ENCODE assay signal across 8 cellular contexts in genomic region chr17:40418428-40418706, GRCh38. TPM values are rescaled to one million over a fixed set of nuclear protein-coding genes. Genes with fewer than 3 reads are reported as not detected.
DNase-seq lines count a peak whose midpoint lies in the region; ATAC-seq and TF ChIP-seq lines count a peak whose summit lies in the region.

No MANE protein-coding gene starts in this region.

- no peak for ATAC-seq in HG03378 (IDR thresholded peaks at IDR 0.05; ENCODE audit: unreplicated experiment)

- H3K36me3 Mint-ChIP-seq in Calu3 (ENCODE audit: insufficient read depth, unreplicated experiment) = peaks cover 63% of the 10 kb centered on the region
- H3K36me3 Mint-ChIP-seq in progenitor cell of endocrine pancreas (ENCODE audit: insufficient read depth) = no peaks in the 10 kb centered on the region

- CTCF ChIA-PET in Calu3 (lab: Charles Lee) = interaction anchor here (0.5 to 18.0 kb wide), 105 partner anchors 9 to 796 kb away, joined by 3 to 498 read pairs (median 9); partner anchors contain the start of genes CASC3, CSF3, GJD3 and GSDMB

- TF ChIP-seq POLR2A in Raji (IDR thresholded peaks at IDR 0.05; ENCODE audit: insufficient read depth, low read depth, low read length) = peak; percentile 22; the same call in 1 of the 2 replicates

- peak overlapping the region; percentile 81 for H3K4me3 ChIP-seq in fibroblast of villous mesenchyme (ENCODE audit: low read depth, low read length)

- H3K4me1 Mint-ChIP-seq in Calu3 (ENCODE audit: low read depth, unreplicated experiment) = peaks cover 42% of the 10 kb centered on the region
- peaks cover 16% of the 10 kb centered on the region for H3K4me1 Mint-ChIP-seq in progenitor cell of endocrine pancreas (ENCODE audit: low read depth)

- DNase-seq in Calu3 = no peak
- no peak for DNase-seq in fibroblast of villous mesenchyme (ENCODE audit: low read depth)
- no peak for DNase-seq in progenitor cell of endocrine pancreas (ENCODE audit: low spot score, unreplicated experiment)
- no peak for DNase-seq in NCI-H524 (lab: John Stamatoyannopoulos, UW)
- DNase-seq in cerebellar cortex (ENCODE audit: low spot score) = no peak
- no peak for DNase-seq in activated CD4-positive, alpha-beta T cell treated with anti-CD3 and anti-CD28 coated beads for 48 hours

- TSS peak; percentile 96 for BruUV-seq in Calu3 (replicated peaks; lab: Mats Ljungman, UMichigan)

- peak overlapping the region; percentile 94 for H3K27ac Mint-ChIP-seq in Calu3 (ENCODE audit: unreplicated experiment)
- H3K27ac Mint-ChIP-seq in progenitor cell of endocrine pancreas = peak overlapping the region; percentile 93

- TF ChIP-seq CTCF in Calu3 (IDR thresholded peaks at IDR 0.05; ENCODE audit: unreplicated experiment) (no peak), fibroblast of villous mesenchyme (IDR thresholded peaks at IDR 0.05; ENCODE audit: insufficient read depth, low read depth, low read length) (no peak), progenitor cell of endocrine pancreas (IDR thresholded peaks at IDR 0.05; ENCODE audit: unreplicated experiment) (no peak)

- no peaks in the 10 kb centered on the region for H3K27me3 Mint-ChIP-seq in Calu3 (ENCODE audit: unreplicated experiment)
- no peaks in the 10 kb centered on the region for H3K27me3 Mint-ChIP-seq in progenitor cell of endocrine pancreas

- H3K9me3 Mint-ChIP-seq in Calu3 (ENCODE audit: low read depth, unreplicated experiment) = no peaks in the 10 kb centered on the region
- H3K9me3 Mint-ChIP-seq in progenitor cell of endocrine pancreas (ENCODE audit: low read depth) = no peaks in the 10 kb centered on the region

- H3K4me3 Mint-ChIP-seq in Calu3 (ENCODE audit: low read depth, unreplicated experiment) (peak overlapping the region; percentile 96), progenitor cell of endocrine pancreas (ENCODE audit: low read depth) (peak overlapping the region; percentile 98)

- intact Hi-C loops in Calu3 (cut with micrococcal nuclease; ENCODE audit: unreplicated experiment) = loop anchor here (1.0 to 10.0 kb wide), 7 partner anchors 114 to 796 kb away; partner anchors contain the start of genes ERBB2, LRRC3C, ORMDL3 and PSMD3

RNA-seq across cellular contexts. Expression of gene TOP2A, which starts 0.7 kb away (rescaled TPM):
- total RNA-seq in Calu3 (2022) (1,389 and 1,672 TPM in 2 replicates), fibroblast of villous mesenchyme (39.9 and 105 TPM in 2 replicates), progenitor cell of endocrine pancreas (111 and 114 TPM in 2 replicates)

RNA-seq across cellular contexts. Expression of gene IGFBP4, which starts 24.9 kb away (rescaled TPM):
- total RNA-seq in Calu3 (2022) = 33.9 and 39.2 TPM in 2 replicates
- 188 and 225 TPM in 2 replicates for total RNA-seq in fibroblast of villous mesenchyme
- total RNA-seq in progenitor cell of endocrine pancreas = 3.6 and 4.3 TPM in 2 replicates

RNA-seq across cellular contexts. Expression of gene GJD3, which starts 53.8 kb away (rescaled TPM):
- total RNA-seq in Calu3 (2022) = 0.44 and 0.71 TPM in 2 replicates
- 2.2 and 2.9 TPM in 2 replicates for total RNA-seq in fibroblast of villous mesenchyme
- not detected in 2 replicates for total RNA-seq in progenitor cell of endocrine pancreas

Comparison
In these comparisons a context has a peak if more than half of its experiments do, and no peak if none do; other contexts are left out.
1. RNA of gene TOP2A, which starts 0.7 kb away (total RNA-seq): 1,389 to 1,672 TPM in Calu3; 111 to 114 TPM in progenitor cell of endocrine pancreas and 39.9 to 105 TPM in fibroblast of villous mesenchyme; every median in the first group is over 10 times any median in the second.